In genomic region chr1:26372611-26373010, GRCh38 we compare ENCODE assay signal across 4 cellular contexts. TPM values are rescaled to one million over a fixed set of nuclear protein-coding genes. Genes with fewer than 3 reads are reported as not detected.
"Had no signal": no experiment of that assay in that cellular context is flagged by ENCODE, and none has a peak within 500 bp of the region (broad histone marks: within the 10 kb centered on the region; RNA-seq: fewer than 3 reads in every experiment).

Gene ZNF683 (minus strand): TSS chr1:26372750. CDS start chr1:26368571, 4,179 bp downstream.

RNA-seq across cellular contexts. Expression of gene ZNF683, which starts in this region (rescaled TPM):
- total RNA-seq: dermis microvascular lymphatic vessel endothelial cell, gastrocnemius medialis, myocyte, renal cortical epithelial cell had no signal
